ENCODE assay signal across 1 cellular context in genomic region chr10:79683884-79684720, GRCh38. TPM values are rescaled to one million over a fixed set of nuclear protein-coding genes. Genes with fewer than 3 reads are reported as not detected.
"Had no signal": no experiment of that assay in that cellular context is flagged by ENCODE, and none has a peak within 500 bp of the region (broad histone marks: within the 10 kb centered on the region; RNA-seq: fewer than 3 reads in every experiment).

No MANE protein-coding gene starts in this region.

RNA-seq across cellular contexts. Expression of gene NUTM2B, which starts 18.9 kb away (rescaled TPM):
- polyA plus RNA-seq: GM23338 had no signal
